ENCODE assay signal across 1 cellular context in the genomic region with DNA sequence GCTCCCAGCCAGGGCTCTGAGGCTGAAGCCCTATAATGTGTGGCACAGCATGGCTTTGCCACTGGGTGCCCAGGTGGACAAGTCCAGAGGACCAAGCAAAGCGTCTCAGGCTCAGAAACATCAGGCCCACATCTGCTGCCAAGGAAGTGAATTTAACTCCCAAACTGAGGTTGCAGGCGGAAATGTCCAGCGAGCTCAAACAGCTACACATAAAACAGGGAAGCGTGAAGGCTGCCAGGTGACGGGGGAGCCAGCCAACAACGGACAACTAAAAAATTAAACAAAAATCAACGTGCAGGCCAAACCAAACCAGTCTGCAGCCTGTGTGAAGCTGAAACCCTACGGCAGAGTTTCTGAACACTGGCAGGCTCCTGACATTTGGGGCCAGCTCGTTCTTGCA.
TF ChIP-seq lines count a peak whose summit lies in the region.

No MANE protein-coding gene starts in this region.

TF ChIP-seq in GM23338, 12 proteins besides CTCF, POLR2A, EP300 and RAD21:
- TF ChIP-seq, protein P1, sequence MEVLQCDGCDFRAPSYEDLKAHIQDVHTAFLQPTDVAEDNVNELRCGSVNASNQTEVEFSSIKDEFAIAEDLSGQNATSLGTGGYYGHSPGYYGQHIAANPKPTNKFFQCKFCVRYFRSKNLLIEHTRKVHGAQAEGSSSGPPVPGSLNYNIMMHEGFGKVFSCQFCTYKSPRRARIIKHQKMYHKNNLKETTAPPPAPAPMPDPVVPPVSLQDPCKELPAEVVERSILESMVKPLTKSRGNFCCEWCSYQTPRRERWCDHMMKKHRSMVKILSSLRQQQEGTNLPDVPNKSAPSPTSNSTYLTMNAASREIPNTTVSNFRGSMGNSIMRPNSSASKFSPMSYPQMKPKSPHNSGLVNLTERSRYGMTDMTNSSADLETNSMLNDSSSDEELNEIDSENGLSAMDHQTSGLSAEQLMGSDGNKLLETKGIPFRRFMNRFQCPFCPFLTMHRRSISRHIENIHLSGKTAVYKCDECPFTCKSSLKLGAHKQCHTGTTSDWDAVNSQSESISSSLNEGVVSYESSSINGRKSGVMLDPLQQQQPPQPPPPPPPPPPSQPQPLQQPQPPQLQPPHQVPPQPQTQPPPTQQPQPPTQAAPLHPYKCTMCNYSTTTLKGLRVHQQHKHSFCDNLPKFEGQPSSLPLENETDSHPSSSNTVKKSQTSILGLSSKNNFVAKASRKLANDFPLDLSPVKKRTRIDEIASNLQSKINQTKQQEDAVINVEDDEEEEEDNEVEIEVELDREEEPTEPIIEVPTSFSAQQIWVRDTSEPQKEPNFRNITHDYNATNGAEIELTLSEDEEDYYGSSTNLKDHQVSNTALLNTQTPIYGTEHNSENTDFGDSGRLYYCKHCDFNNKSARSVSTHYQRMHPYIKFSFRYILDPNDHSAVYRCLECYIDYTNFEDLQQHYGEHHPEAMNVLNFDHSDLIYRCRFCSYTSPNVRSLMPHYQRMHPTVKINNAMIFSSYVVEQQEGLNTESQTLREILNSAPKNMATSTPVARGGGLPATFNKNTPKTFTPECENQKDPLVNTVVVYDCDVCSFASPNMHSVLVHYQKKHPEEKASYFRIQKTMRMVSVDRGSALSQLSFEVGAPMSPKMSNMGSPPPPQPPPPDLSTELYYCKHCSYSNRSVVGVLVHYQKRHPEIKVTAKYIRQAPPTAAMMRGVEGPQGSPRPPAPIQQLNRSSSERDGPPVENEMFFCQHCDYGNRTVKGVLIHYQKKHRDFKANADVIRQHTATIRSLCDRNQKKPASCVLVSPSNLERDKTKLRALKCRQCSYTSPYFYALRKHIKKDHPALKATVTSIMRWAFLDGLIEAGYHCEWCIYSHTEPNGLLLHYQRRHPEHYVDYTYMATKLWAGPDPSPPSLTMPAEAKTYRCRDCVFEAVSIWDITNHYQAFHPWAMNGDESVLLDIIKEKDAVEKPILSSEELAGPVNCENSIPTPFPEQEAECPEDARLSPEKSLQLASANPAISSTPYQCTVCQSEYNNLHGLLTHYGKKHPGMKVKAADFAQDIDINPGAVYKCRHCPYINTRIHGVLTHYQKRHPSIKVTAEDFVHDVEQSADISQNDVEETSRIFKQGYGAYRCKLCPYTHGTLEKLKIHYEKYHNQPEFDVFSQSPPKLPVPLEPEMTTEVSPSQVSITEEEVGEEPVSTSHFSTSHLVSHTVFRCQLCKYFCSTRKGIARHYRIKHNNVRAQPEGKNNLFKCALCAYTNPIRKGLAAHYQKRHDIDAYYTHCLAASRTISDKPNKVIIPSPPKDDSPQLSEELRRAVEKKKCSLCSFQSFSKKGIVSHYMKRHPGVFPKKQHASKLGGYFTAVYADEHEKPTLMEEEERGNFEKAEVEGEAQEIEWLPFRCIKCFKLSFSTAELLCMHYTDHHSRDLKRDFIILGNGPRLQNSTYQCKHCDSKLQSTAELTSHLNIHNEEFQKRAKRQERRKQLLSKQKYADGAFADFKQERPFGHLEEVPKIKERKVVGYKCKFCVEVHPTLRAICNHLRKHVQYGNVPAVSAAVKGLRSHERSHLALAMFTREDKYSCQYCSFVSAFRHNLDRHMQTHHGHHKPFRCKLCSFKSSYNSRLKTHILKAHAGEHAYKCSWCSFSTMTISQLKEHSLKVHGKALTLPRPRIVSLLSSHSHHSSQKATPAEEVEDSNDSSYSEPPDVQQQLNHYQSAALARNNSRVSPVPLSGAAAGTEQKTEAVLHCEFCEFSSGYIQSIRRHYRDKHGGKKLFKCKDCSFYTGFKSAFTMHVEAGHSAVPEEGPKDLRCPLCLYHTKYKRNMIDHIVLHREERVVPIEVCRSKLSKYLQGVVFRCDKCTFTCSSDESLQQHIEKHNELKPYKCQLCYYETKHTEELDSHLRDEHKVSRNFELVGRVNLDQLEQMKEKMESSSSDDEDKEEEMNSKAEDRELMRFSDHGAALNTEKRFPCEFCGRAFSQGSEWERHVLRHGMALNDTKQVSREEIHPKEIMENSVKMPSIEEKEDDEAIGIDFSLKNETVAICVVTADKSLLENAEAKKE (CRISPR knock-in tag; IDR thresholded peaks at IDR 0.05), result no peak
- TF ChIP-seq ZNF114 (CRISPR knock-in tag; IDR thresholded peaks at IDR 0.05), result no peak
- no peak for TF ChIP-seq JUNB (IDR thresholded peaks at IDR 0.05; ENCODE audit: unreplicated experiment)
- TF ChIP-seq CREB1 (CRISPR knock-in tag; IDR thresholded peaks at IDR 0.05; ENCODE audit: low read depth), result no peak
- no peak for TF ChIP-seq EZH2 (IDR thresholded peaks at IDR 0.05; ENCODE audit: low read depth, unreplicated experiment)
- no peak for TF ChIP-seq POLR2AphosphoS5 (IDR thresholded peaks at IDR 0.05; ENCODE audit: low read depth)
- TF ChIP-seq, protein P2, sequence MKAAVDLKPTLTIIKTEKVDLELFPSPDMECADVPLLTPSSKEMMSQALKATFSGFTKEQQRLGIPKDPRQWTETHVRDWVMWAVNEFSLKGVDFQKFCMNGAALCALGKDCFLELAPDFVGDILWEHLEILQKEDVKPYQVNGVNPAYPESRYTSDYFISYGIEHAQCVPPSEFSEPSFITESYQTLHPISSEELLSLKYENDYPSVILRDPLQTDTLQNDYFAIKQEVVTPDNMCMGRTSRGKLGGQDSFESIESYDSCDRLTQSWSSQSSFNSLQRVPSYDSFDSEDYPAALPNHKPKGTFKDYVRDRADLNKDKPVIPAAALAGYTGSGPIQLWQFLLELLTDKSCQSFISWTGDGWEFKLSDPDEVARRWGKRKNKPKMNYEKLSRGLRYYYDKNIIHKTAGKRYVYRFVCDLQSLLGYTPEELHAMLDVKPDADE (IDR thresholded peaks at IDR 0.05), result no peak
- TF ChIP-seq EZH2phosphoT487 (IDR thresholded peaks at IDR 0.05; ENCODE audit: unreplicated experiment), result no peak
- no peak for TF ChIP-seq NANOG (IDR thresholded peaks at IDR 0.05; ENCODE audit: borderline replicate concordance)
- no peak for TF ChIP-seq STAT1 (IDR thresholded peaks at IDR 0.05; ENCODE audit: unreplicated experiment)
- TF ChIP-seq, protein P3, sequence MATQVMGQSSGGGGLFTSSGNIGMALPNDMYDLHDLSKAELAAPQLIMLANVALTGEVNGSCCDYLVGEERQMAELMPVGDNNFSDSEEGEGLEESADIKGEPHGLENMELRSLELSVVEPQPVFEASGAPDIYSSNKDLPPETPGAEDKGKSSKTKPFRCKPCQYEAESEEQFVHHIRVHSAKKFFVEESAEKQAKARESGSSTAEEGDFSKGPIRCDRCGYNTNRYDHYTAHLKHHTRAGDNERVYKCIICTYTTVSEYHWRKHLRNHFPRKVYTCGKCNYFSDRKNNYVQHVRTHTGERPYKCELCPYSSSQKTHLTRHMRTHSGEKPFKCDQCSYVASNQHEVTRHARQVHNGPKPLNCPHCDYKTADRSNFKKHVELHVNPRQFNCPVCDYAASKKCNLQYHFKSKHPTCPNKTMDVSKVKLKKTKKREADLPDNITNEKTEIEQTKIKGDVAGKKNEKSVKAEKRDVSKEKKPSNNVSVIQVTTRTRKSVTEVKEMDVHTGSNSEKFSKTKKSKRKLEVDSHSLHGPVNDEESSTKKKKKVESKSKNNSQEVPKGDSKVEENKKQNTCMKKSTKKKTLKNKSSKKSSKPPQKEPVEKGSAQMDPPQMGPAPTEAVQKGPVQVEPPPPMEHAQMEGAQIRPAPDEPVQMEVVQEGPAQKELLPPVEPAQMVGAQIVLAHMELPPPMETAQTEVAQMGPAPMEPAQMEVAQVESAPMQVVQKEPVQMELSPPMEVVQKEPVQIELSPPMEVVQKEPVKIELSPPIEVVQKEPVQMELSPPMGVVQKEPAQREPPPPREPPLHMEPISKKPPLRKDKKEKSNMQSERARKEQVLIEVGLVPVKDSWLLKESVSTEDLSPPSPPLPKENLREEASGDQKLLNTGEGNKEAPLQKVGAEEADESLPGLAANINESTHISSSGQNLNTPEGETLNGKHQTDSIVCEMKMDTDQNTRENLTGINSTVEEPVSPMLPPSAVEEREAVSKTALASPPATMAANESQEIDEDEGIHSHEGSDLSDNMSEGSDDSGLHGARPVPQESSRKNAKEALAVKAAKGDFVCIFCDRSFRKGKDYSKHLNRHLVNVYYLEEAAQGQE (IDR thresholded peaks at IDR 0.05; ENCODE audit: unreplicated experiment), result no peak
- TF ChIP-seq ZNF331 (CRISPR knock-in tag; IDR thresholded peaks at IDR 0.05; ENCODE audit: low read depth), result no peak
